Comparison of ENCODE assay signal across 7 cellular contexts in genomic region chr20:5843054-5843731, GRCh38.
DNase-seq lines count a peak whose midpoint lies in the region; ATAC-seq and TF ChIP-seq lines count a peak whose summit lies in the region.

No MANE protein-coding gene starts in this region.

- no peaks in the 10 kb centered on the region for H3K27me3 Mint-ChIP-seq in naive thymus-derived CD8-positive, alpha-beta T cell
- H3K27me3 Mint-ChIP-seq in endodermal cell (ENCODE audit: insufficient read depth): no peaks in the 10 kb centered on the region

- H3K4me2 ChIP-seq in mammary epithelial cell (ENCODE audit: insufficient read depth, low read depth, low read length): no peak overlapping the region

- H3K9me3 Mint-ChIP-seq in naive thymus-derived CD8-positive, alpha-beta T cell: peaks cover 0 to 4% (median 0%) of the 10 kb centered on the region in 9 donors
- H3K9me3 Mint-ChIP-seq in endodermal cell: no peaks in the 10 kb centered on the region

- no peak overlapping the region for H2AFZ ChIP-seq in mammary epithelial cell (ENCODE audit: low read depth, low read length)

- no TSS peak for BruUV-seq in mammary epithelial cell (replicated peaks; lab: Mats Ljungman, UMichigan)

- in situ Hi-C loops in HAP-1 (cut with MboI; ENCODE audit: low sequenced_read_pairs): no loop called here
- in situ Hi-C loops in mammary epithelial cell (cut with MboI; ENCODE audit: low sequenced_read_pairs in 2 of 2): no loop called here

- dilution Hi-C loops in mammary epithelial cell (cut with HindIII; ENCODE audit: low sequenced_read_pairs): no loop called here

- H3K4me1 ChIP-seq in endodermal cell (ENCODE audit: control insufficient read depth, insufficient read depth, low read length) (no peaks in the 10 kb centered on the region), HAP-1 (no peaks in the 10 kb centered on the region), mammary epithelial cell (ENCODE audit: insufficient read depth, low read length) (peaks cover 8% of the 10 kb centered on the region)

- H3K27me3 ChIP-seq in endodermal cell (ENCODE audit: control insufficient read depth, insufficient read depth, low read length, poor library complexity, severe bottlenecking): no peaks in the 10 kb centered on the region
- H3K27me3 ChIP-seq in HAP-1 (ENCODE audit: low read depth): no peaks in the 10 kb centered on the region
- no peaks in the 10 kb centered on the region for H3K27me3 ChIP-seq in mammary epithelial cell (ENCODE audit: insufficient read depth, low read length)

- H3K36me3 ChIP-seq in endodermal cell (ENCODE audit: control insufficient read depth, insufficient read depth, low read length) (no peaks in the 10 kb centered on the region), HAP-1 (replicated peaks) (no peaks in the 10 kb centered on the region), mammary epithelial cell (ENCODE audit: insufficient read depth, low read length) (no peaks in the 10 kb centered on the region)

- H3K79me2 ChIP-seq in mammary epithelial cell (ENCODE audit: insufficient read depth, low read length): no peaks in the 10 kb centered on the region

- intact Hi-C loops in mammary epithelial cell (cut with micrococcal nuclease): no loop called here

- H3K4me3 ChIP-seq in endodermal cell (ENCODE audit: low read length): no peak overlapping the region
- H3K4me3 ChIP-seq in HAP-1: no peak overlapping the region
- no peak overlapping the region for H3K4me3 ChIP-seq in mammary epithelial cell (replicated peaks in 1 of 3; ENCODE audit: insufficient read depth in 1 of 3, low read depth in 2 of 3, low read length in 3 of 3)

- no peaks in the 10 kb centered on the region for H4K20me1 ChIP-seq in mammary epithelial cell (ENCODE audit: insufficient read depth, low read length)

- CTCF ChIA-PET in mammary epithelial cell (lab: Charles Lee; ENCODE audit: low non-redundant PET): no interaction called here

- no peak for TF ChIP-seq CTCF in endodermal cell (conservative IDR thresholded peaks at IDR 0.05)
- no peak for TF ChIP-seq CTCF in mammary epithelial cell (conservative IDR thresholded peaks at IDR 0.05 in 1 of 2, IDR thresholded peaks at IDR 0.05 in 1 of 2; ENCODE audit: extremely low read depth in 1 of 2, insufficient read depth in 1 of 2, low read depth in 1 of 2, low read length in 2 of 2)

- peak in 1 of 10 donors; percentile 24 for DNase-seq in naive thymus-derived CD8-positive, alpha-beta T cell
- DNase-seq in endodermal cell (no peak), HAP-1 (ENCODE audit: low spot score in 2 of 2) (no peak), mammary epithelial cell (no peak)

- H3K9me3 ChIP-seq in endodermal cell (ENCODE audit: control insufficient read depth, low read length): no peaks in the 10 kb centered on the region
- H3K9me3 ChIP-seq in HAP-1: no peaks in the 10 kb centered on the region
- no peaks in the 10 kb centered on the region for H3K9me3 ChIP-seq in mammary epithelial cell (replicated peaks; ENCODE audit: insufficient read depth, low read length)

- peaks cover 0 to 17% (median 5%) of the 10 kb centered on the region in 3 donors for H3K36me3 Mint-ChIP-seq in naive thymus-derived CD8-positive, alpha-beta T cell
- H3K36me3 Mint-ChIP-seq in endodermal cell (ENCODE audit: low read depth): no peaks in the 10 kb centered on the region

- peak overlapping the region in 7 of 10 donors; percentile 18 to 93 (median 53) for H3K27ac Mint-ChIP-seq in naive thymus-derived CD8-positive, alpha-beta T cell
- H3K27ac Mint-ChIP-seq in endodermal cell: no peak overlapping the region

- no peak overlapping the region for H3K9ac ChIP-seq in endodermal cell (ENCODE audit: extremely low read depth, low read length, poor library complexity, severe bottlenecking)
- no peak overlapping the region for H3K9ac ChIP-seq in mammary epithelial cell (ENCODE audit: insufficient read depth, low read length)

- H3K27ac ChIP-seq in endodermal cell (ENCODE audit: low read depth, low read length) (no peak overlapping the region), mammary epithelial cell (ENCODE audit: insufficient read depth, low read depth, low read length) (no peak overlapping the region)

- WGBS in endodermal cell (ENCODE audit: insufficient coverage in 1 of 2, insufficient read length in 1 of 2), 2 experiments: 71 to 100% methylated on average over 1 to 5 of the region's 5 CpGs
- WGBS in mammary epithelial cell (ENCODE audit: low coverage, missing lambda C conversion rate): 71% methylated on average over 5 of the region's 5 CpGs

- peak; percentile 59 for ATAC-seq in GM18867 (IDR thresholded peaks at IDR 0.05; ENCODE audit: unreplicated experiment)
- peak; percentile 59 for ATAC-seq in GM21786 (IDR thresholded peaks at IDR 0.05; ENCODE audit: unreplicated experiment)
- ATAC-seq in HG03558 (IDR thresholded peaks at IDR 0.05; ENCODE audit: extremely low read depth, unreplicated experiment): peak; percentile 48
- peak; percentile 33 to 65 for ATAC-seq in naive thymus-derived CD8-positive, alpha-beta T cell

- POLR2A ChIA-PET in naive thymus-derived CD8-positive, alpha-beta T cell (lab: Charles Lee): interaction anchor here (0.7 kb wide), 1 partner anchor 64 kb away, joined by 4 read pairs; no protein-coding TSS in a partner anchor

- H3K4me3 Mint-ChIP-seq in naive thymus-derived CD8-positive, alpha-beta T cell: peak overlapping the region in 3 of 10 donors; percentile 15 to 44 (median 29)
- H3K4me3 Mint-ChIP-seq in endodermal cell: no peak overlapping the region

- peaks cover 8 to 29% (median 24%) of the 10 kb centered on the region in 4 donors for H3K4me1 Mint-ChIP-seq in naive thymus-derived CD8-positive, alpha-beta T cell
- peaks cover 13% of the 10 kb centered on the region for H3K4me1 Mint-ChIP-seq in endodermal cell
